In the genomic region with DNA sequence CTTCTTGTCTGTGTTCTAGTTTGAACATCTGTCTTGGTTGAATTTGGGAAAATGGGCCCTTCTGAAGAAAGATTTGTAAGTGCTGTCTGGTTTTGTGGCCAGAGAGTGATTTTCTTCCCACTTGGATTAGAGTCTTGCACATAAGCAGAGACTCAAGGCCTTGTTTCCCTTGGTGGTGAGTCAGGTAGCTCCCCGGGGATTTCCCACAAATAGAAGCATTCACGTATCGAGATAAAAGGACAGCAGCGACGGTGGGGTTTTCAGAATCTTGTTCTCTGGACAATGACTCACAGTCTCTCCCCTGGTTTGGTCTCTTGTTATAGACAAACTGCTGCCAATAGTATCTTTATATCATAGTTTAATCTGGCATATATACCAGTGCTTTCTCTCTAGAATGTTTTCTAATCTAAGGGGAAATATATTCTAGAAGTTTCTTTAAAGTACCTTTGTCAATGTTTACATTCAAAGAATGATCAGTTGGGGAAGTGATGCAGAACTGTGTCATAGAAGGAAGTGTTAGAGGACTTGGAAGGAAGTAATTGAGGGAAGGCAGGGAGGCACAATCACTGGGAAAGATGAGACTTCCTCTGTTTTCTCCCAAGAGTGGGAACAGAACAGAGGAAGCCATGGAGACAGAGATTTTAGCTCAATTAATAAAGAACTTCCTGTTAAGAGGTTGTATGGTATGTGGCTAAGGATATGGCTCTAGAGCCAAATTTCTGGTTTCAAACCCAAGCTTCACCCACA, we compare ENCODE assay signal across 9 cellular contexts. TPM values are rescaled to one million over a fixed set of nuclear protein-coding genes. Genes with fewer than 3 reads are reported as not detected.
A peak's percentile ranks its signal among the peaks of the same experiment; 100 is the strongest.
DNase-seq lines count a peak whose midpoint lies in the region; ATAC-seq lines count a peak whose summit lies in the region.
"Had no signal": no experiment of that assay in that cellular context is flagged by ENCODE, and none has a peak within 500 bp of the region (broad histone marks: within the 10 kb centered on the region; RNA-seq: fewer than 3 reads in every experiment).

No MANE protein-coding gene starts in this region.

- no peaks in the 10 kb centered on the region for H3K9me3 Mint-ChIP-seq in activated T-helper 2 cell treated with anti-CD3 and anti-CD28 coated beads, Interferon-gamma antibody, Interleukin-2, Interleukin-4, amounts not matched to agents 10 μg/mL and 5 μg/mL and 100 μg/mL, durations not matched to agents 14 hours and 24 hours and 36 hours

- DNase-seq in activated CD4-positive, alpha-beta T cell treated with anti-CD3 and anti-CD28 coated beads for 24 hours (ENCODE audit: low read depth in 2 of 2): peak; percentile 25 to 50
- no peak for DNase-seq in activated CD4-positive, alpha-beta T cell treated with anti-CD3 and anti-CD28 coated beads, Interleukin-2, amount 50 U/mL, for 1 hour
- no peak for DNase-seq in activated T-helper 2 cell treated with anti-CD3 and anti-CD28 coated beads, Interferon-gamma antibody, Interleukin-2, Interleukin-4, amounts not matched to agents 10 μg/mL and 5 μg/mL and 100 μg/mL, durations not matched to agents 14 hours and 24 hours and 36 hours (ENCODE audit: low spot score)
- DNase-seq in islet precursor cell (peak; percentile 82), cerebellum (ENCODE audit: low spot score) (no peak)
- DNase-seq in stimulated activated CD8-positive, alpha-beta memory T cell treated with anti-CD3 and anti-CD28 coated beads, Interleukin-4, amount 100 ng/mL, for 4 hours (ENCODE audit: low read depth in 2 of 2, low spot score in 1 of 2): peak; percentile 4 to 38

- peak overlapping the region; percentile 89 for H3K27ac Mint-ChIP-seq in activated T-helper 2 cell treated with anti-CD3 and anti-CD28 coated beads, Interferon-gamma antibody, Interleukin-2, Interleukin-4, amounts not matched to agents 10 μg/mL and 5 μg/mL and 100 μg/mL, durations not matched to agents 14 hours and 24 hours and 36 hours
- H3K27ac Mint-ChIP-seq: B cell had no signal

- peaks cover 78% of the 10 kb centered on the region for H3K36me3 Mint-ChIP-seq in activated T-helper 2 cell treated with anti-CD3 and anti-CD28 coated beads, Interferon-gamma antibody, Interleukin-2, Interleukin-4, amounts not matched to agents 10 μg/mL and 5 μg/mL and 100 μg/mL, durations not matched to agents 14 hours and 24 hours and 36 hours (ENCODE audit: low read depth)

- H3K27me3 Mint-ChIP-seq in activated T-helper 2 cell treated with anti-CD3 and anti-CD28 coated beads, Interferon-gamma antibody, Interleukin-2, Interleukin-4, amounts not matched to agents 10 μg/mL and 5 μg/mL and 100 μg/mL, durations not matched to agents 14 hours and 24 hours and 36 hours (ENCODE audit: low read depth): no peaks in the 10 kb centered on the region
- H3K27me3 Mint-ChIP-seq: B cell had no signal

- ATAC-seq in HG02623 (IDR thresholded peaks at IDR 0.05; ENCODE audit: unreplicated experiment) (no peak), HG03159 (IDR thresholded peaks at IDR 0.05; ENCODE audit: unreplicated experiment) (no peak)

- intact Hi-C loops in activated T-helper 2 cell treated with anti-CD3 and anti-CD28 coated beads, Interferon-gamma antibody, Interleukin-2, Interleukin-4, amounts not matched to agents 10 μg/mL and 5 μg/mL and 100 μg/mL, durations not matched to agents 14 hours and 24 hours and 36 hours (cut with micrococcal nuclease): no loop called here

- peaks cover 15% of the 10 kb centered on the region for H3K4me1 Mint-ChIP-seq in activated T-helper 2 cell treated with anti-CD3 and anti-CD28 coated beads, Interferon-gamma antibody, Interleukin-2, Interleukin-4, amounts not matched to agents 10 μg/mL and 5 μg/mL and 100 μg/mL, durations not matched to agents 14 hours and 24 hours and 36 hours (ENCODE audit: low read depth)
- H3K4me1 Mint-ChIP-seq: B cell had no signal

- H3K4me3 Mint-ChIP-seq in activated T-helper 2 cell treated with anti-CD3 and anti-CD28 coated beads, Interferon-gamma antibody, Interleukin-2, Interleukin-4, amounts not matched to agents 10 μg/mL and 5 μg/mL and 100 μg/mL, durations not matched to agents 14 hours and 24 hours and 36 hours (ENCODE audit: low read depth): no peak overlapping the region
- H3K4me3 Mint-ChIP-seq: B cell had no signal

RNA-seq across cellular contexts. Expression of a gene that starts 18.1 kb away (rescaled TPM):
- 74.5 and 74.6 TPM in 2 replicates for total RNA-seq in activated T-helper 2 cell treated with anti-CD3 and anti-CD28 coated beads, Interferon-gamma antibody, Interleukin-2, Interleukin-4, amounts not matched to agents 10 μg/mL and 5 μg/mL and 100 μg/mL, durations not matched to agents 14 hours and 24 hours and 36 hours
- total RNA-seq in cerebellum: 5.6 TPM

RNA-seq across cellular contexts. Expression of a gene that starts 34.8 kb away (rescaled TPM):
- total RNA-seq in activated T-helper 2 cell treated with anti-CD3 and anti-CD28 coated beads, Interferon-gamma antibody, Interleukin-2, Interleukin-4, amounts not matched to agents 10 μg/mL and 5 μg/mL and 100 μg/mL, durations not matched to agents 14 hours and 24 hours and 36 hours: 3.4 and 5.1 TPM in 2 replicates
- 10.1 TPM for total RNA-seq in cerebellum

RNA-seq across cellular contexts. Expression of a gene that starts 53.8 kb away (rescaled TPM):
- total RNA-seq in activated T-helper 2 cell treated with anti-CD3 and anti-CD28 coated beads, Interferon-gamma antibody, Interleukin-2, Interleukin-4, amounts not matched to agents 10 μg/mL and 5 μg/mL and 100 μg/mL, durations not matched to agents 14 hours and 24 hours and 36 hours: 77.0 and 78.1 TPM in 2 replicates
- total RNA-seq in cerebellum: 34.0 TPM

Comparison
In these comparisons a context has a peak if more than half of its experiments do, and no peak if none do; other contexts are left out.
1. DNase-seq: peak in activated CD4-positive, alpha-beta T cell treated with anti-CD3 and anti-CD28 coated beads for 24 hours (2 of 2), islet precursor cell (single experiment) and stimulated activated CD8-positive, alpha-beta memory T cell treated with anti-CD3 and anti-CD28 coated beads, Interleukin-4, amount 100 ng/mL, for 4 hours (2 of 2); none in activated CD4-positive, alpha-beta T cell treated with anti-CD3 and anti-CD28 coated beads, Interleukin-2, amount 50 U/mL, for 1 hour (single experiment), activated T-helper 2 cell treated with anti-CD3 and anti-CD28 coated beads, Interferon-gamma antibody, Interleukin-2, Interleukin-4, amounts not matched to agents 10 μg/mL and 5 μg/mL and 100 μg/mL, durations not matched to agents 14 hours and 24 hours and 36 hours (single experiment) and cerebellum (single experiment).
2. RNA of a gene that starts 18.1 kb away (total RNA-seq): 74.5 to 74.6 TPM in activated T-helper 2 cell treated with anti-CD3 and anti-CD28 coated beads, Interferon-gamma antibody, Interleukin-2, Interleukin-4, amounts not matched to agents 10 μg/mL and 5 μg/mL and 100 μg/mL, durations not matched to agents 14 hours and 24 hours and 36 hours; 5.6 TPM in cerebellum (single experiment); every median in the first group is over 10 times any median in the second.